In genomic region chr10:73096452-73097304, GRCh38 we compare ENCODE assay signal across 8 cellular contexts. TPM values are rescaled to one million over a fixed set of nuclear protein-coding genes. Genes with fewer than 3 reads are reported as not detected.
DNase-seq lines count a peak whose midpoint lies in the region; ATAC-seq and TF ChIP-seq lines count a peak whose summit lies in the region.

Gene P4HA1, minus strand, starts transcription at chr10:73096866. Its CDS starts 21,983 bp downstream, at chr10:73074883.

- intact Hi-C loops in activated CD4-positive, alpha-beta T cell treated with anti-CD3 and anti-CD28 coated beads, Interleukin-2, amount 10 ng/mL, durations not matched to agents 24 days and 14 days (cut with micrococcal nuclease), result loop anchor here (1.0 to 10.0 kb wide), 7 partner anchors 14 to 316 kb away; partner anchors contain the start of genes ANXA7, DNAJC9, ECD and FAM149B1

- peak within 1 kb of the TSS; percentile 97 for H3K27ac ChIP-seq in C4-2B
- peak within 1 kb of the TSS; percentile 91 to 99 for H3K27ac ChIP-seq in coronary artery

- TF ChIP-seq CTCF in C4-2B (conservative IDR thresholded peaks at IDR 0.05) (peak; percentile 89), coronary artery (IDR thresholded peaks at IDR 0.05) (peak; percentile 50)

- peak within 1 kb of the TSS; percentile 96 for H3K4me3 ChIP-seq in coronary artery

- H3K36me3 Mint-ChIP-seq in activated CD4-positive, alpha-beta T cell treated with anti-CD3 and anti-CD28 coated beads, Interleukin-2, amount 10 ng/mL, durations not matched to agents 24 days and 14 days (ENCODE audit: low read depth), result peaks cover 23% of the 10 kb centered on the region

- H3K4me3 Mint-ChIP-seq in activated CD4-positive, alpha-beta T cell treated with anti-CD3 and anti-CD28 coated beads, Interleukin-2, amount 10 ng/mL, durations not matched to agents 24 days and 14 days, result peak within 1 kb of the TSS; percentile 93

- H3K27ac Mint-ChIP-seq in activated CD4-positive, alpha-beta T cell treated with anti-CD3 and anti-CD28 coated beads, Interleukin-2, amount 10 ng/mL, durations not matched to agents 24 days and 14 days, result peak within 1 kb of the TSS; percentile 99

- H3K4me1 Mint-ChIP-seq in activated CD4-positive, alpha-beta T cell treated with anti-CD3 and anti-CD28 coated beads, Interleukin-2, amount 10 ng/mL, durations not matched to agents 24 days and 14 days, result peaks cover 30% of the 10 kb centered on the region

- peak; percentile 79 for DNase-seq in NCI-H526 treated with DMSO at 0.1 percent for 48 hours (lab: John Stamatoyannopoulos, UW)
- DNase-seq in activated CD4-positive, alpha-beta T cell treated with anti-CD3 and anti-CD28 coated beads, Interleukin-2, amount 10 ng/mL, durations not matched to agents 24 days and 14 days, result peak; percentile 99
- peak; percentile 99 for DNase-seq in coronary artery (ENCODE audit: low spot score)
- peak; percentile 100 for DNase-seq in left lobe of liver (ENCODE audit: low spot score)
- DNase-seq in stimulated activated CD4-positive, alpha-beta T cell treated with anti-CD3 and anti-CD28 coated beads, Interleukin-2, amount 100 ng/mL, for 4 hours (ENCODE audit: low read depth), result peak; percentile 98

- H3K9me3 Mint-ChIP-seq in activated CD4-positive, alpha-beta T cell treated with anti-CD3 and anti-CD28 coated beads, Interleukin-2, amount 10 ng/mL, durations not matched to agents 24 days and 14 days, result no peaks in the 10 kb centered on the region

- ATAC-seq in GM19328 (IDR thresholded peaks at IDR 0.05; ENCODE audit: unreplicated experiment), result peak; percentile 95
- peak; percentile 83 for ATAC-seq in HG03520 (IDR thresholded peaks at IDR 0.05; ENCODE audit: unreplicated experiment)
- peak; percentile 93 for ATAC-seq in left lobe of liver

- H3K27me3 Mint-ChIP-seq in activated CD4-positive, alpha-beta T cell treated with anti-CD3 and anti-CD28 coated beads, Interleukin-2, amount 10 ng/mL, durations not matched to agents 24 days and 14 days, result no peaks in the 10 kb centered on the region

RNA-seq across cellular contexts. Expression of gene P4HA1, which starts in this region (rescaled TPM):
- total RNA-seq in activated CD4-positive, alpha-beta T cell treated with anti-CD3 and anti-CD28 coated beads, Interleukin-2, amount 10 ng/mL, durations not matched to agents 24 days and 14 days, result 69.4 and 71.1 TPM in 2 replicates
- total RNA-seq in left lobe of liver, result 7.3 TPM

Comparison
In these comparisons a context has a peak if more than half of its experiments do, and no peak if none do; other contexts are left out.
1. Peak in every context shown above with its lines: DNase-seq, ATAC-seq, H3K4me3 ChIP-seq and H3K27ac ChIP-seq.